ENCODE assay signal across 1 cellular context in genomic region chr12:93443576-93443975, GRCh38.
TF ChIP-seq lines count a peak whose summit lies in the region.

No MANE protein-coding gene starts in this region.

TF ChIP-seq in HepG2, 621 proteins besides CTCF, POLR2A, EP300 and RAD21:
- TF ChIP-seq ATF2 (CRISPR knock-in tag; IDR thresholded peaks at IDR 0.05) (no peak), ZNF687 (CRISPR knock-in tag; IDR thresholded peaks at IDR 0.05) (0 out of 2 replicates have a peak, but pooled peaks have one; percentile 27)
TF ChIP-seq in HepG2: peak in this region for 1.
